9 cellular contexts compared by ENCODE assay signal in the genomic region with DNA sequence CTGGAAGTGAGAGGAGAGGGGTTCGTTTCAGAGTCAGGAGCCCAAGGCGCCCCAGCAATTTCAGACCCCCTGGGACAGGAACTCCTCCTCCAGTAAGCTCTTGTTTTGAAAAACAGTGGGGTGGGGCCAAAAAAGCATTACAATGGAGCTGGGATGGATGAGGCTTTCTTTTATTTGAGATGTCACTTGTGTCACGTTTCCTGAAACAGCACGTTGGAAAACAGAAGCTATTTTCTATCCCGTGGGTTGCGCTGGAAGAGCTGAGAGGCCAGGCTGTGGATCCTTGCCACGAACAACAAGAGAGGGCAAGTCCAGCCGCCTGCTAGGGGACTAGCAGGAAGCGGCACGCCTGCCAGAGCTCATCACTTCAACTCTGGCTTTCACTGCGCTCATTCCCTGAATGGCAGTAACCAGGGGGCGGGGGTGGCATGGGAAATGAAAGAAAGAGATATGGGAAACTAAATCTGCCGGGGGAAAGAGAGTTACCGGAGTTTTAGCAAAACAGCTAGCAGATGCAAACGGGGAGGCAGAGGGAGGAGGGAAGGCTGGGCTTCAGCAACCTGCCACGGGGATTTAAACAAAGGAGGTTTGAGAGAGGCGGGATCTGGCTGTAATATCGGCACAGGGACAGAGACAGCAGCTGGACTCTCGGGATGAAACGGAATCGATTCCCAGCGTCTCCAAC. TPM values are rescaled to one million over a fixed set of nuclear protein-coding genes. Genes with fewer than 3 reads are reported as not detected.
A peak's percentile ranks its signal among the peaks of the same experiment; 100 is the strongest.
DNase-seq lines count a peak whose midpoint lies in the region; ATAC-seq and TF ChIP-seq lines count a peak whose summit lies in the region.
"Had no signal": no experiment of that assay in that cellular context is flagged by ENCODE, and none has a peak within 500 bp of the region (broad histone marks: within the 10 kb centered on the region; RNA-seq: fewer than 3 reads in every experiment).

No MANE protein-coding gene starts in this region.

- H3K36me3 Mint-ChIP-seq in activated naive CD8-positive, alpha-beta T cell treated with anti-CD3 and anti-CD28 coated beads, Interleukin-2, amount 50 U/mL, for 24 hours (ENCODE audit: low read depth), result peaks cover 2% of the 10 kb centered on the region
- H3K36me3 Mint-ChIP-seq in natural killer cell treated with Interleukin-12 subunit alpha and Interleukin-12 subunit beta and Interleukin-15 and Interleukin-18, amount 100 ng/mL, for 72 hours, result no peaks in the 10 kb centered on the region

- no peak overlapping the region for H3K27ac Mint-ChIP-seq in activated naive CD8-positive, alpha-beta T cell treated with anti-CD3 and anti-CD28 coated beads, Interleukin-2, amount 50 U/mL, for 24 hours
- no peak overlapping the region for H3K27ac Mint-ChIP-seq in natural killer cell treated with Interleukin-12 subunit alpha and Interleukin-12 subunit beta and Interleukin-15 and Interleukin-18, amount 100 ng/mL, for 72 hours

- H3K4me1 Mint-ChIP-seq in activated naive CD8-positive, alpha-beta T cell treated with anti-CD3 and anti-CD28 coated beads, Interleukin-2, amount 50 U/mL, for 24 hours, result no peaks in the 10 kb centered on the region
- no peaks in the 10 kb centered on the region for H3K4me1 Mint-ChIP-seq in natural killer cell treated with Interleukin-12 subunit alpha and Interleukin-12 subunit beta and Interleukin-15 and Interleukin-18, amount 100 ng/mL, for 72 hours (ENCODE audit: low read depth in 2 of 2)

- intact Hi-C loops in heart right ventricle (cut with DNase I), result loop anchor here in 2 of 10 donors (1.0 to 5.0 kb wide), 2 partner anchors 32 to 43 kb away; no protein-coding TSS in a partner anchor

- H3K4me3 ChIP-seq in heart right ventricle, result peak overlapping the region in 9 of 10 donors; percentile 2 to 50 (median 42)
- H3K4me3 ChIP-seq: A549 had no signal

- no peaks in the 10 kb centered on the region for H3K9me3 Mint-ChIP-seq in activated naive CD8-positive, alpha-beta T cell treated with anti-CD3 and anti-CD28 coated beads, Interleukin-2, amount 50 U/mL, for 24 hours
- H3K9me3 Mint-ChIP-seq in natural killer cell treated with Interleukin-12 subunit alpha and Interleukin-12 subunit beta and Interleukin-15 and Interleukin-18, amount 100 ng/mL, for 72 hours, result no peaks in the 10 kb centered on the region

- ATAC-seq in heart right ventricle, result peak; percentile 72 to 95 (median 88)
- ATAC-seq in activated naive CD8-positive, alpha-beta T cell treated with anti-CD3 and anti-CD28 coated beads, Interleukin-2, amount 50 U/mL, for 24 hours, result no peak
- no peak for ATAC-seq in natural killer cell treated with Interleukin-12 subunit alpha and Interleukin-12 subunit beta and Interleukin-15 and Interleukin-18, amount 100 ng/mL, for 72 hours
- ATAC-seq: A549 had no signal

- no peaks in the 10 kb centered on the region for H3K27me3 Mint-ChIP-seq in activated naive CD8-positive, alpha-beta T cell treated with anti-CD3 and anti-CD28 coated beads, Interleukin-2, amount 50 U/mL, for 24 hours
- H3K27me3 Mint-ChIP-seq in natural killer cell treated with Interleukin-12 subunit alpha and Interleukin-12 subunit beta and Interleukin-15 and Interleukin-18, amount 100 ng/mL, for 72 hours, result peaks cover 0 to 11% of the 10 kb centered on the region in 2 donors

- peaks cover 4 to 57% (median 24%) of the 10 kb centered on the region in 9 donors for H3K4me1 ChIP-seq in heart right ventricle

- H3K4me3 Mint-ChIP-seq in activated naive CD8-positive, alpha-beta T cell treated with anti-CD3 and anti-CD28 coated beads, Interleukin-2, amount 50 U/mL, for 24 hours, result no peak overlapping the region
- H3K4me3 Mint-ChIP-seq in natural killer cell treated with Interleukin-12 subunit alpha and Interleukin-12 subunit beta and Interleukin-15 and Interleukin-18, amount 100 ng/mL, for 72 hours, result no peak overlapping the region

- peaks cover 0 to 11% (median 0%) of the 10 kb centered on the region in 7 donors for H3K27me3 ChIP-seq in heart right ventricle

- TF ChIP-seq CTCF in heart right ventricle (IDR thresholded peaks at IDR 0.05), result no peak

- 8% methylated on average over 22 of the region's 22 CpGs for WGBS in heart right ventricle, 2 donors

- H3K27ac ChIP-seq in heart right ventricle, result peak overlapping the region in 9 of 10 donors; percentile 50 to 81 (median 73)
- H3K27ac ChIP-seq: A549 had no signal

- DNase-seq in NCI-H187 (lab: John Stamatoyannopoulos, UW) (peak; percentile 40 to 41), NCI-H187 treated with DMSO at 0.1 percent for 48 hours (lab: John Stamatoyannopoulos, UW) (no peak), amniotic epithelial cell (ENCODE audit: low read depth) (peak; percentile 3), heart right ventricle (peak; percentile 66 to 72), pons (ENCODE audit: low spot score) (peak; percentile 50)
- no peak for DNase-seq in activated naive CD4-positive, alpha-beta T cell treated with anti-CD3 and anti-CD28 coated beads, Interleukin-2, amount 50 U/mL, for 16 hours
- no peak for DNase-seq in activated naive CD8-positive, alpha-beta T cell treated with anti-CD3 and anti-CD28 coated beads, Interleukin-2, amount 50 U/mL, for 24 hours
- DNase-seq in natural killer cell treated with Interleukin-12 subunit alpha and Interleukin-12 subunit beta and Interleukin-15 and Interleukin-18, amount 100 ng/mL, for 72 hours (ENCODE audit: low spot score), result no peak

- no peaks in the 10 kb centered on the region for H3K9me3 ChIP-seq in heart right ventricle
- H3K9me3 ChIP-seq: A549 had no signal

- H3K36me3 ChIP-seq in heart right ventricle, result no peaks in the 10 kb centered on the region

RNA-seq across cellular contexts. Expression of a gene that starts 34.6 kb away (rescaled TPM):
- 10 to 100 TPM; 22.2 to 67.9 (median 48.6) TPM for total RNA-seq in heart right ventricle
- polyA plus RNA-seq in heart right ventricle, result 10 to 100 TPM in 1 of 2 donors, 1 to 10 TPM in 1; 5.1 to 13.5 TPM
- 1 to 10 TPM; 2.4 to 6.9 TPM for total RNA-seq in natural killer cell treated with Interleukin-12 subunit alpha and Interleukin-12 subunit beta and Interleukin-15 and Interleukin-18, amount 100 ng/mL, for 72 hours

Comparison
In these comparisons a context has a peak if more than half of its experiments do, and no peak if none do; other contexts are left out.
1. DNase-seq: peak in NCI-H187 (2 of 2), amniotic epithelial cell (single experiment), heart right ventricle (2 of 2) and pons (single experiment); none in NCI-H187 treated with DMSO at 0.1 percent for 48 hours (single experiment), activated naive CD4-positive, alpha-beta T cell treated with anti-CD3 and anti-CD28 coated beads, Interleukin-2, amount 50 U/mL, for 16 hours (single experiment), activated naive CD8-positive, alpha-beta T cell treated with anti-CD3 and anti-CD28 coated beads, Interleukin-2, amount 50 U/mL, for 24 hours (single experiment) and natural killer cell treated with Interleukin-12 subunit alpha and Interleukin-12 subunit beta and Interleukin-15 and Interleukin-18, amount 100 ng/mL, for 72 hours (single experiment).
2. ATAC-seq: peak in heart right ventricle (8 of 8); none in activated naive CD8-positive, alpha-beta T cell treated with anti-CD3 and anti-CD28 coated beads, Interleukin-2, amount 50 U/mL, for 24 hours (single experiment) and natural killer cell treated with Interleukin-12 subunit alpha and Interleukin-12 subunit beta and Interleukin-15 and Interleukin-18, amount 100 ng/mL, for 72 hours (0 of 2).